Comparison of ENCODE assay signal across 8 cellular contexts in the genomic region with DNA sequence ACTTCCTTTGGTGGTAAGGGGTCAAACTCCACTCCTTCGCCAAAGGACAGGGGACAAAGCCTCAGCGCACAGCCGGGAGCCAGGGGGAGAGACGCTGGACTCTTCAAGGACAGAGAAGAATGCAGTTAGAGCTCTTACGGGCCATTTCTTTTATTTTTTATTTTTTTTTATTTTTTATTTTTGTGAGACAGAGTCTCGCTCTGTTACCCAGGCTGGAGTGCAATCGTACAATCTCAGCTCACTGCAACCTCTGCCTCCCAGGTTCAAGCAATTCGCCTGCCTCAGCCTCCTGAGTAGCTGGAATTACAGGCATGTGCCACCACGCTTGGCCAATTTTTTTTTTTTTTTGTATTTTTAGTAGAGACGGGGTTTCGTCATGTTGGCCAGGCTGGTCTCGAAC. TPM values are rescaled to one million over a fixed set of nuclear protein-coding genes. Genes with fewer than 3 reads are reported as not detected.
DNase-seq lines count a peak whose midpoint lies in the region; ATAC-seq and TF ChIP-seq lines count a peak whose summit lies in the region.
"Not testable (repeated sequence)": the region's sequence is repeated elsewhere in the genome, so short reads cannot be mapped to it uniquely, and the experiment has no call there.

A gene (minus strand): TSS at position 101 of the 400 bp plus-strand sequence.

- not testable (repeated sequence) for H3K27me3 ChIP-seq in CD4-positive, alpha-beta T cell (ENCODE audit: control insufficient read depth, insufficient read depth, low read length); gastroesophageal sphincter; lower lobe of right lung (ENCODE audit: low read depth)

- H3K4me1 ChIP-seq in gastroesophageal sphincter, lower lobe of right lung: not testable (repeated sequence)

- CTCF ChIA-PET in CD4-positive, alpha-beta T cell (lab: Charles Lee); activated CD4-positive, alpha-beta memory T cell treated with anti-CD3 and anti-CD28 coated beads for 36 hours (lab: Charles Lee): not testable (repeated sequence)

- intact Hi-C loops in CD4-positive, alpha-beta T cell (cut with DNase I, micrococcal nuclease); activated CD4-positive, alpha-beta memory T cell treated with anti-CD3 and anti-CD28 coated beads for 36 hours (cut with micrococcal nuclease); lower lobe of right lung (cut with DNase I): not testable (repeated sequence)

- H3K36me3 Mint-ChIP-seq in CD4-positive, alpha-beta T cell (ENCODE audit: low read depth): peaks cover 58% of the 10 kb centered on the region
- peaks cover 18% of the 10 kb centered on the region for H3K36me3 Mint-ChIP-seq in activated CD4-positive, alpha-beta memory T cell treated with anti-CD3 and anti-CD28 coated beads for 36 hours
- peaks cover 43% of the 10 kb centered on the region for H3K36me3 Mint-ChIP-seq in activated naive CD8-positive, alpha-beta T cell treated with anti-CD3 and anti-CD28 coated beads, Interleukin-2, amount 10 ng/mL, durations not matched to agents 7 days and 5 days

- H3K27ac Mint-ChIP-seq in CD4-positive, alpha-beta T cell: peak within 1 kb of the TSS; percentile 20
- peak within 1 kb of the TSS; percentile 18 for H3K27ac Mint-ChIP-seq in activated CD4-positive, alpha-beta memory T cell treated with anti-CD3 and anti-CD28 coated beads for 36 hours
- H3K27ac Mint-ChIP-seq in activated naive CD8-positive, alpha-beta T cell treated with anti-CD3 and anti-CD28 coated beads, Interleukin-2, amount 10 ng/mL, durations not matched to agents 7 days and 5 days: not testable (repeated sequence)

- not testable (repeated sequence) for H3K27ac ChIP-seq in CD4-positive, alpha-beta T cell (ENCODE audit: low read depth, low read length); gastroesophageal sphincter; lower lobe of right lung

- H3K27me3 Mint-ChIP-seq in CD4-positive, alpha-beta T cell; activated CD4-positive, alpha-beta memory T cell treated with anti-CD3 and anti-CD28 coated beads for 36 hours; activated naive CD8-positive, alpha-beta T cell treated with anti-CD3 and anti-CD28 coated beads, Interleukin-2, amount 10 ng/mL, durations not matched to agents 7 days and 5 days: not testable (repeated sequence)

- not testable (repeated sequence) for TF ChIP-seq EP300 in gastroesophageal sphincter (IDR thresholded peaks at IDR 0.05)

- peaks cover 14% of the 10 kb centered on the region for H3K4me1 Mint-ChIP-seq in CD4-positive, alpha-beta T cell (ENCODE audit: low read depth)
- not testable (repeated sequence) for H3K4me1 Mint-ChIP-seq in activated CD4-positive, alpha-beta memory T cell treated with anti-CD3 and anti-CD28 coated beads for 36 hours (ENCODE audit: low read depth)
- peaks cover 13% of the 10 kb centered on the region for H3K4me1 Mint-ChIP-seq in activated naive CD8-positive, alpha-beta T cell treated with anti-CD3 and anti-CD28 coated beads, Interleukin-2, amount 10 ng/mL, durations not matched to agents 7 days and 5 days

- not testable (repeated sequence) for DNase-seq in CD4-positive, alpha-beta T cell; M059J (ENCODE audit: low read depth); activated CD4-positive, alpha-beta memory T cell treated with anti-CD3 and anti-CD28 coated beads for 36 hours; activated naive CD8-positive, alpha-beta T cell treated with anti-CD3 and anti-CD28 coated beads, Interleukin-2, amount 10 ng/mL, durations not matched to agents 7 days and 5 days; lower lobe of right lung; occipital lobe (lab: John Stamatoyannopoulos, UW)

- TF ChIP-seq POLR2A in gastroesophageal sphincter (IDR thresholded peaks at IDR 0.05): not testable (repeated sequence)

- POLR2A ChIA-PET in CD4-positive, alpha-beta T cell (lab: Charles Lee); activated CD4-positive, alpha-beta memory T cell treated with anti-CD3 and anti-CD28 coated beads for 36 hours (lab: Charles Lee); activated naive CD8-positive, alpha-beta T cell treated with anti-CD3 and anti-CD28 coated beads, Interleukin-2, amount 10 ng/mL, durations not matched to agents 7 days and 5 days (lab: Charles Lee): not testable (repeated sequence)

- 87 to 91% methylated on average over 7 to 10 of the region's 12 CpGs for WGBS in gastroesophageal sphincter (ENCODE audit: low coverage in 1 of 2), 2 donors

- not testable (repeated sequence) for H3K9me3 ChIP-seq in CD4-positive, alpha-beta T cell (ENCODE audit: control insufficient read depth, low read length); gastroesophageal sphincter; lower lobe of right lung

- not testable (repeated sequence) for H3K4me3 ChIP-seq in gastroesophageal sphincter, lower lobe of right lung

- not testable (repeated sequence) for H3K9me3 Mint-ChIP-seq in CD4-positive, alpha-beta T cell; activated CD4-positive, alpha-beta memory T cell treated with anti-CD3 and anti-CD28 coated beads for 36 hours; activated naive CD8-positive, alpha-beta T cell treated with anti-CD3 and anti-CD28 coated beads, Interleukin-2, amount 10 ng/mL, durations not matched to agents 7 days and 5 days

- TF ChIP-seq CTCF in CD4-positive, alpha-beta T cell (IDR thresholded peaks at IDR 0.05); gastroesophageal sphincter (IDR thresholded peaks at IDR 0.05); lower lobe of right lung (IDR thresholded peaks at IDR 0.05); subcutaneous adipose tissue (IDR thresholded peaks at IDR 0.05; ENCODE audit: low read depth): not testable (repeated sequence)

- ATAC-seq in CD4-positive, alpha-beta T cell (ENCODE audit: poor library complexity); activated naive CD8-positive, alpha-beta T cell treated with anti-CD3 and anti-CD28 coated beads, Interleukin-2, amount 10 ng/mL, durations not matched to agents 7 days and 5 days (ENCODE audit: low read depth); gastroesophageal sphincter; lower lobe of right lung: not testable (repeated sequence)

- peaks cover 0 to 39% of the 10 kb centered on the region in 2 donors for H3K36me3 ChIP-seq in gastroesophageal sphincter
- H3K36me3 ChIP-seq in lower lobe of right lung: peaks cover 31% of the 10 kb centered on the region

- H3K4me3 Mint-ChIP-seq in CD4-positive, alpha-beta T cell; activated CD4-positive, alpha-beta memory T cell treated with anti-CD3 and anti-CD28 coated beads for 36 hours: not testable (repeated sequence)
- peak within 1 kb of the TSS; percentile 23 for H3K4me3 Mint-ChIP-seq in activated naive CD8-positive, alpha-beta T cell treated with anti-CD3 and anti-CD28 coated beads, Interleukin-2, amount 10 ng/mL, durations not matched to agents 7 days and 5 days

RNA-seq across cellular contexts. Expression of the gene that starts here (rescaled TPM):
- total RNA-seq in CD4-positive, alpha-beta T cell: 10 to 100 TPM; 28.5 to 28.7 TPM
- 24.0 and 42.1 TPM in 2 replicates for total RNA-seq in M059J (2014; rRNA removed; shearing (Covaris generic))
- total RNA-seq in activated CD4-positive, alpha-beta memory T cell treated with anti-CD3 and anti-CD28 coated beads for 36 hours: 10 to 100 TPM; 49.0 to 49.1 TPM
- total RNA-seq in activated naive CD8-positive, alpha-beta T cell treated with anti-CD3 and anti-CD28 coated beads, Interleukin-2, amount 10 ng/mL, durations not matched to agents 7 days and 5 days: 100 to 1,000 TPM; 116 to 124 TPM
- total RNA-seq in gastroesophageal sphincter: 10 to 100 TPM; 12.9 to 30.5 (median 21.5) TPM
- total RNA-seq in lower lobe of right lung: 22.1 TPM
- 28.1 TPM for total RNA-seq in occipital lobe
- 10 to 100 TPM; 18.4 to 32.6 (median 21.3) TPM for total RNA-seq in subcutaneous adipose tissue
